ENCODE assay signal across 9 cellular contexts in the genomic region with DNA sequence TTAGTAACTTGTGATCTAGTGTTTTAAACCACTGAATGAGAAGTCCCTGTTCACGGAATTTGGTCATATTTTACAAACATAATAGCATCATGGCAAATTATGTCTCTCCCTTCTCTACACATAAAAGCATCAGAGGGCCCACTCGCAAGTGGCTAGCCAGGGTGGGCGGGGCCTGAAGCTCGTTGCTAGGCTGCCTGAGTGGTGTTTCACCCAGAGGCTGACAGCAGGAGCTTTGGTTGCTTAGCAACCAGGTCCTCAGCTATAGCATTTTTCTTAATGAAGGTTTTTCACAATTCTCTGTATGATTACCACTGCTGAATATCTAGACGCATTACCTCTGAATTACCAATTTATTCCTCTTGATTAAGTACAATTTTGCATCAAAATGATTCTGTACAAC.
DNase-seq lines count a peak whose midpoint lies in the region; ATAC-seq and TF ChIP-seq lines count a peak whose summit lies in the region.
"Had no signal": no experiment of that assay in that cellular context is flagged by ENCODE, and none has a peak within 500 bp of the region (broad histone marks: within the 10 kb centered on the region; RNA-seq: fewer than 3 reads in every experiment).

No MANE protein-coding gene starts in this region.

- WGBS in testis, 2 donors: 36 to 41% methylated on average over 5 of the region's 5 CpGs

- no peaks in the 10 kb centered on the region for H3K4me1 Mint-ChIP-seq in natural killer cell

- H3K27me3 ChIP-seq in testis: no peaks in the 10 kb centered on the region

- intact Hi-C loops in testis (cut with DNase I; ENCODE audit: low total_unique reads) (no loop called here), natural killer cell (cut with micrococcal nuclease) (no loop called here)

- no peaks in the 10 kb centered on the region for H3K27me3 Mint-ChIP-seq in natural killer cell (ENCODE audit: low read depth in 2 of 2)

- no peak overlapping the region for H3K4me3 ChIP-seq in fibroblast of the aortic adventitia (ENCODE audit: low read depth, low read length)
- H3K4me3 ChIP-seq in testis: no peak overlapping the region

- no peaks in the 10 kb centered on the region for H3K36me3 Mint-ChIP-seq in natural killer cell

- peaks cover 3 to 11% of the 10 kb centered on the region in 2 donors for H3K9me3 Mint-ChIP-seq in natural killer cell

- H3K4me1 ChIP-seq in testis: no peaks in the 10 kb centered on the region

- no peak for ATAC-seq in natural killer cell

- no peak for TF ChIP-seq CTCF in fibroblast of the aortic adventitia (IDR thresholded peaks at IDR 0.05; ENCODE audit: insufficient read depth, low read length)
- no peak for TF ChIP-seq CTCF in testis (IDR thresholded peaks at IDR 0.05)
- TF ChIP-seq CTCF in natural killer cell (IDR thresholded peaks at IDR 0.05): no peak

- H3K27ac ChIP-seq in testis: no peak overlapping the region
- H3K27ac ChIP-seq: C4-2B had no signal

- peak; percentile 8 for DNase-seq in stimulated activated CD4-positive, alpha-beta T cell treated with anti-CD3 and anti-CD28 coated beads, Interleukin-1b, Interleukin-23, amount 100 ng/mL, for 48 hours
- DNase-seq in stimulated activated CD4-positive, alpha-beta T cell treated with anti-CD3 and anti-CD28 coated beads, Interleukin-4, amount 100 ng/mL, for 4 hours: no peak
- peak; percentile 91 for DNase-seq in NCI-H82 (lab: John Stamatoyannopoulos, UW)
- DNase-seq in fibroblast of the aortic adventitia (ENCODE audit: low read depth): peak; percentile 10
- peak; percentile 61 for DNase-seq in testis
- no peak for DNase-seq in GDM1 (lab: John Stamatoyannopoulos, UW)
- DNase-seq in natural killer cell: no peak
- no peak for DNase-seq in HPDE6-E6E7 (ENCODE audit: extremely low spot score)

- no peak overlapping the region for H3K27ac Mint-ChIP-seq in natural killer cell

- H3K36me3 ChIP-seq in testis (ENCODE audit: low read depth, missing control alignments): no peaks in the 10 kb centered on the region

- no peak for TF ChIP-seq POLR2A in testis (IDR thresholded peaks at IDR 0.05)

- no peaks in the 10 kb centered on the region for H3K9me3 ChIP-seq in testis

- H3K4me3 Mint-ChIP-seq in natural killer cell: no peak overlapping the region

Comparison
In these comparisons a context has a peak if more than half of its experiments do, and no peak if none do; other contexts are left out.
1. DNase-seq: peak in stimulated activated CD4-positive, alpha-beta T cell treated with anti-CD3 and anti-CD28 coated beads, Interleukin-1b, Interleukin-23, amount 100 ng/mL, for 48 hours (single experiment), NCI-H82 (single experiment), fibroblast of the aortic adventitia (single experiment) and testis (single experiment); none in stimulated activated CD4-positive, alpha-beta T cell treated with anti-CD3 and anti-CD28 coated beads, Interleukin-4, amount 100 ng/mL, for 4 hours (0 of 2), GDM1 (single experiment), natural killer cell (single experiment) and HPDE6-E6E7 (single experiment).